In genomic region chr10:97974108-97974507, GRCh38 we compare ENCODE assay signal across 1 cellular context.
TF ChIP-seq lines count a peak whose summit lies in the region.

No MANE protein-coding gene starts in this region.

TF ChIP-seq in GM23338, 12 proteins besides CTCF, POLR2A, EP300 and RAD21 (continued from another document):
- TF ChIP-seq ZNF114 (CRISPR knock-in tag; IDR thresholded peaks at IDR 0.05) (no peak), CREB1 (CRISPR knock-in tag; IDR thresholded peaks at IDR 0.05; ENCODE audit: low read depth) (no peak), EZH2phosphoT487 (IDR thresholded peaks at IDR 0.05; ENCODE audit: unreplicated experiment) (no peak), EZH2 (IDR thresholded peaks at IDR 0.05; ENCODE audit: low read depth, unreplicated experiment) (no peak), STAT1 (IDR thresholded peaks at IDR 0.05; ENCODE audit: unreplicated experiment) (no peak), POLR2AphosphoS5 (IDR thresholded peaks at IDR 0.05; ENCODE audit: low read depth) (no peak), ETS1 (IDR thresholded peaks at IDR 0.05) (no peak), ZNF462 (CRISPR knock-in tag; IDR thresholded peaks at IDR 0.05) (no peak)
TF ChIP-seq in GM23338: peak in this region for 0.
